Comparison of ENCODE assay signal across 1 cellular context in genomic region chr21:45822002-45822397, GRCh38.
TF ChIP-seq lines count a peak whose summit lies in the region.

No MANE protein-coding gene starts in this region.

TF ChIP-seq in HepG2, 621 proteins besides CTCF, POLR2A, EP300 and RAD21 (continued from another document):
- TF ChIP-seq PBX3 (CRISPR knock-in tag; IDR thresholded peaks at IDR 0.05; ENCODE audit: borderline replicate concordance) (no peak), ZBTB38 (CRISPR knock-in tag; IDR thresholded peaks at IDR 0.05) (no peak), ZNF274 (CRISPR knock-in tag; IDR thresholded peaks at IDR 0.05) (no peak), ATF4 (CRISPR knock-in tag; IDR thresholded peaks at IDR 0.05) (no peak), YY1 (IDR thresholded peaks at IDR 0.05; ENCODE audit: insufficient read depth, insufficient replicate concordance, low read depth, low read length) (no peak), ZNF557 (CRISPR knock-in tag; IDR thresholded peaks at IDR 0.05) (no peak), ZEB1 (IDR thresholded peaks at IDR 0.05; ENCODE audit: insufficient replicate concordance, low read depth) (no peak)
